In genomic region chr1:107056426-107057196, GRCh38 we compare ENCODE assay signal across 8 cellular contexts. TPM values are rescaled to one million over a fixed set of nuclear protein-coding genes. Genes with fewer than 3 reads are reported as not detected.
DNase-seq lines count a peak whose midpoint lies in the region; ATAC-seq and TF ChIP-seq lines count a peak whose summit lies in the region.

PRMT6 (plus strand) TSS chr1:107056674; CDS start chr1:107056716, 42 bp downstream.

- DNase-seq in AG08395 (ENCODE audit: low spot score), result peak; percentile 70
- DNase-seq in NCI-H345 (lab: John Stamatoyannopoulos, UW), result peak; percentile 88
- peak; percentile 72 for DNase-seq in activated CD4-positive, CD25-positive, alpha-beta regulatory T cell treated with anti-CD3 and anti-CD28 coated beads, Interleukin-2, amount 50 U/mL, for 72 hours
- DNase-seq in cerebellum (ENCODE audit: low spot score), result peak; percentile 74
- peak; percentile 45 for DNase-seq in kidney epithelial cell (ENCODE audit: low read depth)
- peak; percentile 89 for DNase-seq in stimulated activated CD4-positive, alpha-beta T cell treated with anti-CD3 and anti-CD28 coated beads, Interleukin-15, amount 100 ng/mL, for 24 hours

- peak within 1 kb of the TSS; percentile 98 for H3K4me3 ChIP-seq in kidney epithelial cell (ENCODE audit: low read depth, low read length)

- no peaks in the 10 kb centered on the region for H3K36me3 ChIP-seq in kidney epithelial cell (ENCODE audit: control insufficient read depth, insufficient read depth, low read length)

- TF ChIP-seq CTCF in kidney epithelial cell (IDR thresholded peaks at IDR 0.05; ENCODE audit: insufficient read depth, low read length, poor library complexity, severe bottlenecking), result no peak

- H3K27me3 ChIP-seq in kidney epithelial cell (ENCODE audit: control insufficient read depth, insufficient read depth, low read length), result no peaks in the 10 kb centered on the region

- ATAC-seq in GM18909 (IDR thresholded peaks at IDR 0.05; ENCODE audit: poor library complexity, unreplicated experiment), result peak; percentile 94
- ATAC-seq in HG03175 (IDR thresholded peaks at IDR 0.05; ENCODE audit: unreplicated experiment), result peak; percentile 93

RNA-seq across cellular contexts. Expression of gene PRMT6, which starts in this region (rescaled TPM):
- 17.5 TPM for total RNA-seq in cerebellum
- 22.1 and 26.2 TPM in 2 replicates for total RNA-seq in kidney epithelial cell

Comparison
In these comparisons a context has a peak if more than half of its experiments do, and no peak if none do; other contexts are left out.
1. Peak in every context shown above with its lines: DNase-seq, ATAC-seq and H3K4me3 ChIP-seq.